17 cellular contexts compared by ENCODE assay signal in the genomic region with DNA sequence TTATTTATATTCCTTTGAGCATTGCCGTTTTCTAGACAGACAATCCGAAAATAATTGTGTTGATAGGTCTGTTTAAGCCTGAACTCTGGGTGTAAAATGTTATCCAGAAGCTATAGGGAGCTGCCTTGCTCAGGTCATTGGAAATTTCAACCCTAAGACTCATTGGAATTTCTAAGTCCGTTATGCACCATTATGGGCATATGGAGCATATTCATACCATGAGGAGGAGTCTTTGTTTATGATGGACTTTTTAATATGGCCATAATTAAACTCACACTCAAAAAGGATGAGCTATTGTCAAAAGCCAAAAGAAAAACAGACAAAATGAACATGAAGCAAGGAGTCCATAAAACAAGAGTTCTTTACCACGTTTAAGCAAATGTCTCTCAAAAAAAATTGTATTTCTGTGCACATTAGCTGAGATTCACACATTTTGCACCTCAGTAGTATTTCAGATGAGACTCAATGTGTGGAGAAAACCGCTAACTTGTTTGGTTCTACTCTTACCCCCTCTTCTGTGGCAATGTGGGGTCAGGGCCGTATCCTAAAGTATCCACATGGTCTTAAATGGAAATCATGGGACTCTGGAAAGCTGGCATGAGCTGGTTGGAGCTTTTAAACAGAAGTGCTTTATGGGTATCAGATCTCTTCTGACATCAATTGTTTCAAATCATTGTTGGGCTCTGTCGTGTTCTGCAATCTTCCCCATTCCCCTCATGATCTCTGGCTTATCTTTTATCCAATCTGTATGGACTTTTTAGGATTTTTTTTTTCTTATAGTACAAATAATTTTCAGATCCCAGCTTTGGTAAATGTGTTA.
DNase-seq lines count a peak whose midpoint lies in the region; ATAC-seq, FAIRE-seq and TF ChIP-seq lines count a peak whose summit lies in the region.
"Had no signal": no experiment of that assay in that cellular context is flagged by ENCODE, and none has a peak within 500 bp of the region (broad histone marks: within the 10 kb centered on the region; RNA-seq: fewer than 3 reads in every experiment).

No MANE protein-coding gene starts in this region.

- no peaks in the 10 kb centered on the region for H3K9me3 ChIP-seq in endothelial cell of umbilical vein (replicated peaks; ENCODE audit: control insufficient read depth, insufficient read depth, low read length)
- H3K9me3 ChIP-seq: A549, BLaER1 had no signal

- H3K9me3 Mint-ChIP-seq in activated CD4-positive, alpha-beta T cell treated with anti-CD3 and anti-CD28 coated beads, Interleukin-2, amount 10 ng/mL, durations not matched to agents 24 days and 14 days = no peaks in the 10 kb centered on the region
- no peaks in the 10 kb centered on the region for H3K9me3 Mint-ChIP-seq in central memory CD8-positive, alpha-beta T cell
- H3K9me3 Mint-ChIP-seq: CD14-positive monocyte; CD4-positive, alpha-beta memory T cell had no signal

- peak; percentile 43 for DNase-seq in activated CD4-positive, alpha-beta T cell treated with anti-CD3 and anti-CD28 coated beads, Interleukin-2, amount 10 ng/mL, durations not matched to agents 24 days and 14 days
- DNase-seq in activated CD4-positive, alpha-beta T cell treated with anti-CD3 and anti-CD28 coated beads for 1 hour = no peak
- DNase-seq in D721Med (ENCODE audit: insufficient read length, low spot score) = no peak
- DNase-seq in central memory CD8-positive, alpha-beta T cell (ENCODE audit: low spot score in 2 of 2) = no peak
- DNase-seq in endothelial cell of umbilical vein (ENCODE audit: low read depth, low spot score) = no peak
- DNase-seq in GDM1 (lab: John Stamatoyannopoulos, UW) = no peak
- no peak for DNase-seq in NAMALWA (ENCODE audit: low spot score)
- DNase-seq: CD4-positive, alpha-beta memory T cell; DMS79 treated with DMSO at 0.1 percent for 48 hours; HCEC 1CT had no signal

- no peak for TF ChIP-seq CTCF in D721Med (IDR thresholded peaks at IDR 0.05; ENCODE audit: insufficient read depth, missing control alignments)
- TF ChIP-seq CTCF in endothelial cell of umbilical vein (IDR thresholded peaks at IDR 0.05; ENCODE audit: extremely low read depth in 1 of 2, insufficient read depth in 1 of 2, low read depth in 1 of 2, low read length in 2 of 2) = no peak

- intact Hi-C loops in activated CD4-positive, alpha-beta T cell treated with anti-CD3 and anti-CD28 coated beads, Interleukin-2, amount 10 ng/mL, durations not matched to agents 24 days and 14 days (cut with micrococcal nuclease) = no loop called here
- intact Hi-C loops in endothelial cell of umbilical vein (cut with micrococcal nuclease) = no loop called here

- H3K4me3 ChIP-seq in endothelial cell of umbilical vein (replicated peaks in 1 of 3; ENCODE audit: insufficient read depth in 1 of 3, low read depth in 1 of 3, low read length in 3 of 3) = no peak overlapping the region
- H3K4me3 ChIP-seq: A549, BLaER1, GM12878 had no signal

- no peaks in the 10 kb centered on the region for H4K20me1 ChIP-seq in endothelial cell of umbilical vein (replicated peaks; ENCODE audit: control insufficient read depth, extremely low read depth, insufficient read depth, low read length)

- peaks cover 21% of the 10 kb centered on the region for H3K36me3 Mint-ChIP-seq in activated CD4-positive, alpha-beta T cell treated with anti-CD3 and anti-CD28 coated beads, Interleukin-2, amount 10 ng/mL, durations not matched to agents 24 days and 14 days (ENCODE audit: low read depth)
- H3K36me3 Mint-ChIP-seq in central memory CD8-positive, alpha-beta T cell (ENCODE audit: insufficient read depth) = peaks cover 11% of the 10 kb centered on the region

- H3K9ac ChIP-seq in endothelial cell of umbilical vein (replicated peaks; ENCODE audit: extremely low read depth, insufficient read depth, low read length) = no peak overlapping the region
- H3K9ac ChIP-seq: BLaER1 had no signal

- POLR2A ChIA-PET in endothelial cell of umbilical vein (lab: Charles Lee) = no interaction called here

- FAIRE-seq in D721Med (lab: Jason Lieb, UNC) = peak; percentile 29
- FAIRE-seq in endothelial cell of umbilical vein (lab: Jason Lieb, UNC) = peak; percentile 21
- FAIRE-seq: A549, GM12878, GM19239, H54 had no signal

- no peaks in the 10 kb centered on the region for H3K27me3 ChIP-seq in endothelial cell of umbilical vein (ENCODE audit: control insufficient read depth in 2 of 2, insufficient read depth in 2 of 2, low read length in 2 of 2)
- H3K27me3 ChIP-seq: BLaER1 had no signal

- peaks cover 9% of the 10 kb centered on the region for H3K4me1 Mint-ChIP-seq in activated CD4-positive, alpha-beta T cell treated with anti-CD3 and anti-CD28 coated beads, Interleukin-2, amount 10 ng/mL, durations not matched to agents 24 days and 14 days
- peaks cover 5% of the 10 kb centered on the region for H3K4me1 Mint-ChIP-seq in central memory CD8-positive, alpha-beta T cell
- H3K4me1 Mint-ChIP-seq: CD14-positive monocyte had no signal

- no peak overlapping the region for H3K4me2 ChIP-seq in endothelial cell of umbilical vein (ENCODE audit: insufficient read depth, low read length)
- H3K4me2 ChIP-seq: A549, BLaER1 had no signal

- no peak overlapping the region for H3K4me3 Mint-ChIP-seq in activated CD4-positive, alpha-beta T cell treated with anti-CD3 and anti-CD28 coated beads, Interleukin-2, amount 10 ng/mL, durations not matched to agents 24 days and 14 days
- no peak overlapping the region for H3K4me3 Mint-ChIP-seq in central memory CD8-positive, alpha-beta T cell
- H3K4me3 Mint-ChIP-seq: CD14-positive monocyte; CD4-positive, alpha-beta memory T cell had no signal

- H3K36me3 ChIP-seq in endothelial cell of umbilical vein (ENCODE audit: control insufficient read depth in 2 of 2, extremely low read depth in 1 of 2, insufficient read depth in 2 of 2, low read length in 2 of 2) = peaks cover 2% of the 10 kb centered on the region in 2 experiments

- TF ChIP-seq POLR2A in endothelial cell of umbilical vein (IDR thresholded peaks at IDR 0.05; ENCODE audit: low read depth, low read length) = no peak

- CTCF ChIA-PET in endothelial cell of umbilical vein (lab: Charles Lee) = no interaction called here

- H3K9me1 ChIP-seq in endothelial cell of umbilical vein (replicated peaks; ENCODE audit: control insufficient read depth, extremely low read depth, insufficient read depth, low read length) = no peaks in the 10 kb centered on the region

- H3K4me1 ChIP-seq in endothelial cell of umbilical vein (ENCODE audit: control insufficient read depth, extremely low read depth, insufficient read depth, low read length) = no peaks in the 10 kb centered on the region
- H3K4me1 ChIP-seq: A549 had no signal

- no TSS peak for BruUV-seq in endothelial cell of umbilical vein (replicated peaks; lab: Mats Ljungman, UMichigan)

- H3K27me3 Mint-ChIP-seq in activated CD4-positive, alpha-beta T cell treated with anti-CD3 and anti-CD28 coated beads, Interleukin-2, amount 10 ng/mL, durations not matched to agents 24 days and 14 days = no peaks in the 10 kb centered on the region
- no peaks in the 10 kb centered on the region for H3K27me3 Mint-ChIP-seq in central memory CD8-positive, alpha-beta T cell
- H3K27me3 Mint-ChIP-seq: CD4-positive, alpha-beta memory T cell had no signal

- no peak overlapping the region for H2AFZ ChIP-seq in endothelial cell of umbilical vein (ENCODE audit: low read depth, low read length)

- H3K27ac Mint-ChIP-seq in activated CD4-positive, alpha-beta T cell treated with anti-CD3 and anti-CD28 coated beads, Interleukin-2, amount 10 ng/mL, durations not matched to agents 24 days and 14 days = no peak overlapping the region
- H3K27ac Mint-ChIP-seq in central memory CD8-positive, alpha-beta T cell (ENCODE audit: low read depth) = peak overlapping the region; percentile 53
- H3K27ac Mint-ChIP-seq: CD14-positive monocyte had no signal

- dilution Hi-C loops in endothelial cell of umbilical vein (cut with MboI; ENCODE audit: extremely low pct_ligation_motif_present, low sequenced_read_pairs) = no loop called here

- ATAC-seq in central memory CD8-positive, alpha-beta T cell (replicated peaks; ENCODE audit: extremely low read depth, poor library complexity, severe bottlenecking) = no peak
- ATAC-seq: A549, GM12878 had no signal

- H3K27ac ChIP-seq in endothelial cell of umbilical vein (ENCODE audit: insufficient read depth, low read depth, low read length) = no peak overlapping the region
- H3K27ac ChIP-seq: 22Rv1, A549, BLaER1 had no signal

- no peaks in the 10 kb centered on the region for H3K79me2 ChIP-seq in endothelial cell of umbilical vein (ENCODE audit: control insufficient read depth, insufficient read depth, low read length)

TF ChIP-seq in endothelial cell of umbilical vein, 7 proteins besides CTCF, POLR2A, EP300 and RAD21:
- TF ChIP-seq GATA2 (IDR thresholded peaks at IDR 0.05; ENCODE audit: insufficient read depth, insufficient read length, low read depth, low read length) (peak; percentile 35), MYC (IDR thresholded peaks at IDR 0.05; ENCODE audit: low read depth, low read length) (no peak)
